8 cellular contexts compared by ENCODE assay signal in genomic region chr9:18393340-18394130, GRCh38.
DNase-seq lines count a peak whose midpoint lies in the region; ATAC-seq and TF ChIP-seq lines count a peak whose summit lies in the region.

No MANE protein-coding gene starts in this region.

- peak overlapping the region; percentile 81 for H3K27ac ChIP-seq in HEK293 (ENCODE audit: extremely low read depth, low read depth, low read length)

- H3K4me1 ChIP-seq in HEK293 (ENCODE audit: control insufficient read depth, insufficient read depth, low read length) = peaks cover 19% of the 10 kb centered on the region

- peak overlapping the region; percentile 94 for H3K27ac Mint-ChIP-seq in osteocyte (ENCODE audit: unreplicated experiment)

- ATAC-seq in HG03139 (IDR thresholded peaks at IDR 0.05; ENCODE audit: unreplicated experiment) = no peak
- ATAC-seq in left lobe of liver = no peak

- H3K9me3 ChIP-seq in HEK293 (ENCODE audit: control insufficient read depth, insufficient read depth, low read depth, low read length) = no peaks in the 10 kb centered on the region

- DNase-seq in NCI-H460 (ENCODE audit: extremely low read depth, low read depth) = peak; percentile 72
- DNase-seq in epithelial cell of proximal tubule (ENCODE audit: low read depth) = peak; percentile 100
- DNase-seq in osteocyte (ENCODE audit: extremely low spot score, unreplicated experiment) = no peak
- DNase-seq in GM13976 (ENCODE audit: low spot score) = no peak
- DNase-seq in left lobe of liver (ENCODE audit: low spot score) = no peak
- no peak for DNase-seq in GDM1 (lab: John Stamatoyannopoulos, UW)

- POLR2A ChIA-PET in HEK293 (lab: Yijun Ruan, JAX) = no interaction called here

- peaks cover 17% of the 10 kb centered on the region for H3K4me1 Mint-ChIP-seq in osteocyte (ENCODE audit: unreplicated experiment)

- no peaks in the 10 kb centered on the region for H3K9me3 Mint-ChIP-seq in osteocyte (ENCODE audit: unreplicated experiment)

- H3K4me3 Mint-ChIP-seq in osteocyte (ENCODE audit: unreplicated experiment) = no peak overlapping the region

- H3K36me3 Mint-ChIP-seq in osteocyte (ENCODE audit: unreplicated experiment) = no peaks in the 10 kb centered on the region

- no peaks in the 10 kb centered on the region for H3K36me3 ChIP-seq in HEK293 (ENCODE audit: control insufficient read depth in 2 of 2, insufficient read depth in 1 of 2, low read length in 2 of 2)

- H3K4me3 ChIP-seq in HEK293 (ENCODE audit: low read depth, low read length) (no peak overlapping the region), epithelial cell of proximal tubule (ENCODE audit: low read depth, low read length) (no peak overlapping the region)

- CTCF ChIA-PET in HEK293 (lab: Yijun Ruan, JAX) = interaction anchor here (0.6 to 6.7 kb wide), 3 partner anchors 95 to 200 kb away, joined by 4 to 67 read pairs (median 4); no protein-coding TSS in a partner anchor

- H3K27me3 Mint-ChIP-seq in osteocyte (ENCODE audit: unreplicated experiment) = no peaks in the 10 kb centered on the region

- no peak for TF ChIP-seq CTCF in HEK293 (tag by site-specific recombination; IDR thresholded peaks at IDR 0.05)
- TF ChIP-seq CTCF in epithelial cell of proximal tubule (conservative IDR thresholded peaks at IDR 0.05; ENCODE audit: low read depth, low read length) = no peak
- no peak for TF ChIP-seq CTCF in osteocyte (IDR thresholded peaks at IDR 0.05)
- no peak for TF ChIP-seq CTCF in GM13976 (IDR thresholded peaks at IDR 0.05; ENCODE audit: borderline replicate concordance, control extremely low read depth, extremely low read depth, insufficient read depth, missing control alignments)

- in situ Hi-C loops in GM13976 (cut with MboI; ENCODE audit: low sequenced_read_pairs, unreplicated experiment) = no loop called here

TF ChIP-seq in HEK293, 187 proteins besides CTCF, POLR2A, EP300 and RAD21 (continues in another document):
- TF ChIP-seq IKZF3 (tag by site-specific recombination; IDR thresholded peaks at IDR 0.05) (no peak), ZNF133 (tag by site-specific recombination; IDR thresholded peaks at IDR 0.05) (peak; percentile 99), ZNF660 (tag by site-specific recombination; IDR thresholded peaks at IDR 0.05) (peak; percentile 78), SP3 (tag by site-specific recombination; IDR thresholded peaks at IDR 0.05) (peak; percentile 22), ZNF354C (tag by site-specific recombination; IDR thresholded peaks at IDR 0.05; ENCODE audit: borderline replicate concordance, low read depth) (no peak), ZNF596 (tag by site-specific recombination; IDR thresholded peaks at IDR 0.05) (no peak), PRDM1 (tag by site-specific recombination; IDR thresholded peaks at IDR 0.05) (peak; percentile 52), ZBTB11 (tag by site-specific recombination; conservative IDR thresholded peaks at IDR 0.05; ENCODE audit: low read depth) (no peak), ZNF324 (tag by site-specific recombination; IDR thresholded peaks at IDR 0.05) (peak; percentile 70; the same call in 1 of the 2 replicates), OSR2 (tag by site-specific recombination; IDR thresholded peaks at IDR 0.05) (peak; percentile 97), ZBTB48 (tag by site-specific recombination; IDR thresholded peaks at IDR 0.05) (peak; percentile 95), SCRT1 (tag by site-specific recombination; IDR thresholded peaks at IDR 0.05; ENCODE audit: borderline replicate concordance) (no peak), GLI2 (tag by site-specific recombination; IDR thresholded peaks at IDR 0.05; ENCODE audit: borderline replicate concordance, low read depth) (peak; percentile 63), ZNF600 (tag by site-specific recombination; IDR thresholded peaks at IDR 0.05) (peak; percentile 58), ZSCAN23 (tag by site-specific recombination; IDR thresholded peaks at IDR 0.05) (0 out of 2 replicates have a peak, but pooled peaks have one; percentile 36), ZNF24 (tag by site-specific recombination; IDR thresholded peaks at IDR 0.05) (peak; percentile 61; the same call in 1 of the 2 replicates), OVOL3 (tag by site-specific recombination; IDR thresholded peaks at IDR 0.05) (no peak), ZNF248 (tag by site-specific recombination; IDR thresholded peaks at IDR 0.05) (no peak), ZNF423 (tag by site-specific recombination; IDR thresholded peaks at IDR 0.05) (no peak), ZNF335 (tag by site-specific recombination; conservative IDR thresholded peaks at IDR 0.05) (peak; percentile 70), ZNF561 (tag by site-specific recombination; IDR thresholded peaks at IDR 0.05; ENCODE audit: borderline replicate concordance) (0 out of 2 replicates have a peak, but pooled peaks have one; percentile 37), FEZF1 (tag by site-specific recombination; IDR thresholded peaks at IDR 0.05) (peak; percentile 88), ZSCAN5A (tag by site-specific recombination; IDR thresholded peaks at IDR 0.05) (no peak)
- TF ChIP-seq, protein P1, sequence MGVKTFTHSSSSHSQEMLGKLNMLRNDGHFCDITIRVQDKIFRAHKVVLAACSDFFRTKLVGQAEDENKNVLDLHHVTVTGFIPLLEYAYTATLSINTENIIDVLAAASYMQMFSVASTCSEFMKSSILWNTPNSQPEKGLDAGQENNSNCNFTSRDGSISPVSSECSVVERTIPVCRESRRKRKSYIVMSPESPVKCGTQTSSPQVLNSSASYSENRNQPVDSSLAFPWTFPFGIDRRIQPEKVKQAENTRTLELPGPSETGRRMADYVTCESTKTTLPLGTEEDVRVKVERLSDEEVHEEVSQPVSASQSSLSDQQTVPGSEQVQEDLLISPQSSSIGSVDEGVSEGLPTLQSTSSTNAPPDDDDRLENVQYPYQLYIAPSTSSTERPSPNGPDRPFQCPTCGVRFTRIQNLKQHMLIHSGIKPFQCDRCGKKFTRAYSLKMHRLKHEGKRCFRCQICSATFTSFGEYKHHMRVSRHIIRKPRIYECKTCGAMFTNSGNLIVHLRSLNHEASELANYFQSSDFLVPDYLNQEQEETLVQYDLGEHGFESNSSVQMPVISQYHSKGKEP (tag by site-specific recombination; IDR thresholded peaks at IDR 0.05) = 0 out of 2 replicates have a peak, but pooled peaks have one; percentile 14

Comparison
In these comparisons a context has a peak if more than half of its experiments do, and no peak if none do; other contexts are left out.
1. DNase-seq: peak in NCI-H460 (single experiment) and epithelial cell of proximal tubule (single experiment); none in osteocyte (single experiment), GM13976 (single experiment), left lobe of liver (single experiment) and GDM1 (single experiment).